ENCODE assay signal across 2 cellular contexts in genomic region chr2:1366546-1367134, GRCh38.
TF ChIP-seq lines count a peak whose summit lies in the region.

No MANE protein-coding gene starts in this region.

TF ChIP-seq in SK-N-SH, 30 proteins besides CTCF, POLR2A, EP300 and RAD21 (continued from another document):
- TF ChIP-seq ZBTB33 (IDR thresholded peaks at IDR 0.05; ENCODE audit: borderline replicate concordance, low read depth) (no peak), TAF1 (IDR thresholded peaks at IDR 0.05; ENCODE audit: borderline replicate concordance, low read depth, low read length) (no peak), ELF1 (IDR thresholded peaks at IDR 0.05) (no peak), YY1 (IDR thresholded peaks at IDR 0.05; ENCODE audit: low read depth) (no peak), RXRA (IDR thresholded peaks at IDR 0.05; ENCODE audit: borderline replicate concordance, low read depth) (no peak)

TF ChIP-seq in SK-N-SH treated with all-trans-retinoic acid at 6 μM for 48 hours, 23 proteins besides CTCF, POLR2A, EP300 and RAD21 (continued from another document):
- TF ChIP-seq TSHZ2 (CRISPR knock-in tag; IDR thresholded peaks at IDR 0.05), result no peak
- no peak for TF ChIP-seq POU6F1 (CRISPR knock-in tag; IDR thresholded peaks at IDR 0.05; ENCODE audit: borderline replicate concordance, low read depth)
- TF ChIP-seq OSR1 (CRISPR knock-in tag; IDR thresholded peaks at IDR 0.05), result no peak
- no peak for TF ChIP-seq BACH2 (CRISPR knock-in tag; IDR thresholded peaks at IDR 0.05; ENCODE audit: borderline replicate concordance)
- no peak for TF ChIP-seq ISL1 (CRISPR knock-in tag; IDR thresholded peaks at IDR 0.05)
